ENCODE assay signal across 11 cellular contexts in genomic region chr10:43254881-43255643, GRCh38. TPM values are rescaled to one million over a fixed set of nuclear protein-coding genes. Genes with fewer than 3 reads are reported as not detected.
A peak's percentile ranks its signal among the peaks of the same experiment; 100 is the strongest.
DNase-seq lines count a peak whose midpoint lies in the region; ATAC-seq, FAIRE-seq and TF ChIP-seq lines count a peak whose summit lies in the region.
"Had no signal": no experiment of that assay in that cellular context is flagged by ENCODE, and none has a peak within 500 bp of the region (broad histone marks: within the 10 kb centered on the region; RNA-seq: fewer than 3 reads in every experiment).

No MANE protein-coding gene starts in this region.

- no peaks in the 10 kb centered on the region for H3K9me3 Mint-ChIP-seq in natural killer cell

- CTCF ChIA-PET in HCT116 (lab: Charles Lee) = interaction anchor here (0.7 to 1.5 kb wide), 8 partner anchors 10 to 145 kb away, joined by 3 to 10 read pairs (median 6); no protein-coding TSS in a partner anchor

- H3K4me3 ChIP-seq in HCT116 (replicated peaks in 1 of 2; ENCODE audit: low read depth in 1 of 2, low read length in 2 of 2) = no peak overlapping the region

- peak overlapping the region; percentile 45 for H3K4me3 Mint-ChIP-seq in natural killer cell
- H3K4me3 Mint-ChIP-seq: B cell had no signal

- no peaks in the 10 kb centered on the region for H3K9me3 ChIP-seq in HCT116 (ENCODE audit: control insufficient read depth in 1 of 2, insufficient read depth in 1 of 2, low read depth in 1 of 2, low read length in 2 of 2)

- H4K20me1 ChIP-seq in HCT116 (ENCODE audit: insufficient read depth) = no peaks in the 10 kb centered on the region

- peak; percentile 8 for ATAC-seq in HCT116
- peak; percentile 11 for ATAC-seq in esophagus mucosa
- ATAC-seq in natural killer cell = no peak

- RAD21 ChIA-PET in HCT116 (lab: Charles Lee; ENCODE audit: low non-redundant PET in 1 of 2, low total read pairs in 2 of 2, uncharacterized antibody in 2 of 2, unreplicated experiment in 2 of 2) = no interaction called here

- peaks cover 3 to 13% of the 10 kb centered on the region in 2 experiments; a peak in 3 of 4 replicates for H3K4me1 ChIP-seq in HCT116 (ENCODE audit: control insufficient read depth in 1 of 2, insufficient read depth in 2 of 2, low read length in 2 of 2)

- no peak for TF ChIP-seq POLR2A in HCT116 (IDR thresholded peaks at IDR 0.05; ENCODE audit: borderline replicate concordance, extremely low read depth, insufficient read depth, insufficient read length)

- H3K9me2 ChIP-seq in HCT116 (ENCODE audit: insufficient read depth) = no peaks in the 10 kb centered on the region

- no peak for TF ChIP-seq RAD21 in HCT116 (IDR thresholded peaks at IDR 0.05; ENCODE audit: low read depth)

- H3K79me2 ChIP-seq in HCT116 (ENCODE audit: insufficient read depth, low read length) = no peaks in the 10 kb centered on the region

- peak; percentile 18 for DNase-seq in D341Med (ENCODE audit: low spot score)
- DNase-seq in HCT116 (ENCODE audit: low read depth, low spot score) = no peak
- peak; percentile 13 for DNase-seq in natural killer cell
- DNase-seq in NCI-H1694 (lab: John Stamatoyannopoulos, UW) = no peak
- no peak for DNase-seq in NCI-H128 (lab: John Stamatoyannopoulos, UW; ENCODE audit: unreplicated experiment)
- no peak for DNase-seq in T-helper 1 cell
- DNase-seq in RCC 7860 (ENCODE audit: low spot score) = no peak

- H2AFZ ChIP-seq in HCT116 (ENCODE audit: low read depth, low read length, poor library complexity, severe bottlenecking) = no peak overlapping the region

- H3K27ac Mint-ChIP-seq in natural killer cell = peak overlapping the region; percentile 48 to 86
- H3K27ac Mint-ChIP-seq: B cell had no signal

- no peaks in the 10 kb centered on the region for H3K36me3 ChIP-seq in HCT116 (ENCODE audit: control insufficient read depth in 1 of 2, insufficient read depth in 2 of 2, low read length in 2 of 2)

- no peak overlapping the region for H3K4me2 ChIP-seq in HCT116 (ENCODE audit: low read length)

- H3K36me3 Mint-ChIP-seq in natural killer cell = no peaks in the 10 kb centered on the region

- intact Hi-C loops in HCT116 (cut with micrococcal nuclease) (no loop called here), natural killer cell (cut with micrococcal nuclease) (loop anchor here (2.0 to 5.0 kb wide), 2 partner anchors 33 to 116 kb away; partner anchors contain the start of gene CSGALNACT2)

- no peaks in the 10 kb centered on the region for H3K27me3 ChIP-seq in HCT116 (ENCODE audit: insufficient read depth, low read length)

- H3K9ac ChIP-seq in HCT116 (ENCODE audit: low read length) = no peak overlapping the region

- POLR2A ChIA-PET in HCT116 (lab: Charles Lee) = no interaction called here

- H3K27me3 Mint-ChIP-seq in natural killer cell (ENCODE audit: low read depth in 2 of 2) = no peaks in the 10 kb centered on the region

- FAIRE-seq in RCC 7860 (lab: Jason Lieb, UNC) = no peak
- FAIRE-seq: frontal cortex, small intestine had no signal

- peaks cover 27 to 59% of the 10 kb centered on the region in 2 donors for H3K4me1 Mint-ChIP-seq in natural killer cell

- BruUV-seq in HCT116 (replicated peaks; lab: Mats Ljungman, UMichigan) = no TSS peak

- TF ChIP-seq CTCF in HCT116 (IDR thresholded peaks at IDR 0.05 in 2 of 3, conservative IDR thresholded peaks at IDR 0.05 in 1 of 3; ENCODE audit: borderline replicate concordance in 1 of 3, insufficient read depth in 1 of 3, low read depth in 2 of 3, low read length in 2 of 3) = no peak
- TF ChIP-seq CTCF in natural killer cell (IDR thresholded peaks at IDR 0.05) = no peak

- H3K27ac ChIP-seq in HCT116 (ENCODE audit: low read depth, low read length) = no peak overlapping the region

TF ChIP-seq in HCT116, 20 proteins besides CTCF, POLR2A, EP300 and RAD21:
- TF ChIP-seq EZH2phosphoT487 (IDR thresholded peaks at IDR 0.05; ENCODE audit: borderline replicate concordance) (no peak), EGR1 (IDR thresholded peaks at IDR 0.05; ENCODE audit: low read depth) (no peak), CEBPB (IDR thresholded peaks at IDR 0.05; ENCODE audit: low read depth) (no peak), REST (IDR thresholded peaks at IDR 0.05; ENCODE audit: low read depth) (no peak), MAX (IDR thresholded peaks at IDR 0.05) (no peak), ZNF274 (IDR thresholded peaks at IDR 0.05; ENCODE audit: low read depth, low read length) (no peak), ZBTB33 (IDR thresholded peaks at IDR 0.05; ENCODE audit: extremely low read depth, insufficient replicate concordance, low read length) (no peak)

RNA-seq across cellular contexts. Expression of gene RASGEF1A, which starts 11.8 kb away (rescaled TPM):
- 19.3 TPM for total RNA-seq in HCT116 (2021; ENCODE audit: unreplicated experiment)
- polyA plus RNA-seq in HCT116 (2012) = 22.8 and 27.9 TPM in 2 replicates
- 1.00 TPM for total RNA-seq in esophagus mucosa
- total RNA-seq in natural killer cell = 10 to 100 TPM in 2 of 3 donors, 1 to 10 TPM in 1; 9.3 to 12.9 (median 10.9) TPM

Comparison
In these comparisons a context has a peak if more than half of its experiments do, and no peak if none do; other contexts are left out.
1. DNase-seq: peak in D341Med (single experiment) and natural killer cell (single experiment); none in HCT116 (single experiment), NCI-H1694 (single experiment), NCI-H128 (single experiment), T-helper 1 cell (0 of 5) and RCC 7860 (single experiment).
2. ATAC-seq: peak in HCT116 (single experiment) and esophagus mucosa (single experiment); none in natural killer cell (0 of 3).